23 cellular contexts compared by ENCODE assay signal in genomic region chr18:35512761-35513160, GRCh38. TPM values are rescaled to one million over a fixed set of nuclear protein-coding genes. Genes with fewer than 3 reads are reported as not detected.
DNase-seq lines count a peak whose midpoint lies in the region; ATAC-seq and TF ChIP-seq lines count a peak whose summit lies in the region.
"Had no signal": no experiment of that assay in that cellular context is flagged by ENCODE, and none has a peak within 500 bp of the region (broad histone marks: within the 10 kb centered on the region; RNA-seq: fewer than 3 reads in every experiment).

No MANE protein-coding gene starts in this region.

- WGBS in GM23248 (ENCODE audit: low coverage in 1 of 2, low lambda C conversion rate in 2 of 2, missing lambda C conversion rate in 2 of 2), 2 experiments, result 91 to 100% methylated on average over 2 of the region's 2 CpGs
- 79 to 87% methylated on average over 2 of the region's 2 CpGs for WGBS in body of pancreas, 2 donors
- WGBS in lung, 2 donors, result 97 to 100% methylated on average over 2 of the region's 2 CpGs

- H3K9me2 ChIP-seq in GM23248 (ENCODE audit: insufficient read depth), result no peaks in the 10 kb centered on the region

- no peak for TF ChIP-seq CTCF in body of pancreas (IDR thresholded peaks at IDR 0.05)
- no peak for TF ChIP-seq CTCF in lung (IDR thresholded peaks at IDR 0.05; ENCODE audit: control extremely low read depth, extremely low read depth)

- H3K27me3 ChIP-seq in GM23248 (replicated peaks; ENCODE audit: insufficient read depth), result no peaks in the 10 kb centered on the region
- H3K27me3 ChIP-seq in body of pancreas, result no peaks in the 10 kb centered on the region
- no peaks in the 10 kb centered on the region for H3K27me3 ChIP-seq in lung (ENCODE audit: control insufficient read depth, insufficient read depth)
- H3K27me3 ChIP-seq: BLaER1 treated with 17β-estradiol and CSF1 and Interleukin-3, amounts not matched to agents 10 nM and 100 nM; esophagus muscularis mucosa; left lung; sigmoid colon had no signal

- H3K79me2 ChIP-seq in GM23248 (ENCODE audit: insufficient read depth), result no peaks in the 10 kb centered on the region

- peaks cover 40% of the 10 kb centered on the region for H3K4me1 ChIP-seq in GM23248 (ENCODE audit: insufficient read depth)
- peaks cover 12% of the 10 kb centered on the region for H3K4me1 ChIP-seq in body of pancreas
- peaks cover 0 to 5% of the 10 kb centered on the region in 2 donors for H3K4me1 ChIP-seq in lung (ENCODE audit: control insufficient read depth in 2 of 2, insufficient read depth in 2 of 2, low read length in 2 of 2)
- H3K4me1 ChIP-seq: left lung had no signal

- H3K4me2 ChIP-seq in GM23248 (ENCODE audit: unreplicated experiment), result no peak overlapping the region

- H2AFZ ChIP-seq in GM23248, result peak overlapping the region; percentile 78

- peaks cover 29% of the 10 kb centered on the region; the same call in 1 of the 2 replicates for H3F3A ChIP-seq in GM23248 (ENCODE audit: insufficient read depth)

- no peak for TF ChIP-seq POLR2A in body of pancreas (IDR thresholded peaks at IDR 0.05)

- H3K4me3 ChIP-seq in GM23248, result no peak overlapping the region
- H3K4me3 ChIP-seq in body of pancreas, result no peak overlapping the region
- no peak overlapping the region for H3K4me3 ChIP-seq in lung
- no peak overlapping the region for H3K4me3 ChIP-seq in skin epidermis
- H3K4me3 ChIP-seq: BLaER1 treated with 17β-estradiol and CSF1 and Interleukin-3, amounts not matched to agents 10 nM and 100 nM; esophagus muscularis mucosa; GM12878; left lung; mucosa of descending colon; sigmoid colon had no signal

- H3K36me3 ChIP-seq in GM23248 (ENCODE audit: low read depth) (no peaks in the 10 kb centered on the region), body of pancreas (replicated peaks in 1 of 2; ENCODE audit: insufficient read depth in 1 of 2, low read depth in 2 of 2) (no peaks in the 10 kb centered on the region), lung (ENCODE audit: control insufficient read depth in 2 of 2, insufficient read depth in 2 of 2, low read length in 2 of 2) (no peaks in the 10 kb centered on the region)
- H3K36me3 ChIP-seq: BLaER1 treated with 17β-estradiol and CSF1 and Interleukin-3, amounts not matched to agents 10 nM and 100 nM; esophagus muscularis mucosa; left lung; sigmoid colon had no signal

- H3K9me3 ChIP-seq in GM23248 (ENCODE audit: low read depth), result no peaks in the 10 kb centered on the region
- H3K9me3 ChIP-seq in body of pancreas, result no peaks in the 10 kb centered on the region
- no peaks in the 10 kb centered on the region for H3K9me3 ChIP-seq in lung (ENCODE audit: control insufficient read depth in 2 of 2, insufficient read depth in 1 of 2, low read length in 1 of 2)
- H3K9me3 ChIP-seq: Caco-2, esophagus muscularis mucosa, left lung, mucosa of descending colon, sigmoid colon had no signal

- no peaks in the 10 kb centered on the region for H4K20me1 ChIP-seq in GM23248 (ENCODE audit: insufficient read depth)
- H4K20me1 ChIP-seq: BLaER1 treated with 17β-estradiol and CSF1 and Interleukin-3, amounts not matched to agents 10 nM and 100 nM had no signal

- ATAC-seq in body of pancreas, result no peak
- no peak for ATAC-seq in lung (ENCODE audit: insufficient read depth, low FRiP score)
- no peak for ATAC-seq in HG03135 (IDR thresholded peaks at IDR 0.05; ENCODE audit: unreplicated experiment)
- ATAC-seq: GM12878 had no signal

- no peak for DNase-seq in GM23248
- DNase-seq in body of pancreas, result no peak
- DNase-seq in lung (ENCODE audit: low spot score), result peak; percentile 25
- no peak for DNase-seq in activated gamma-delta T cell (lab: John Stamatoyannopoulos, UW)
- DNase-seq in 8988T, result no peak
- no peak for DNase-seq in activated CD4-positive, CD25-positive, alpha-beta regulatory T cell (lab: John Stamatoyannopoulos, UW)
- DNase-seq: activated CD8-positive, alpha-beta memory T cell treated with anti-CD3 and anti-CD28 coated beads, Interleukin-2, amount 50 U/mL, for 48 hours; activated naive CD8-positive, alpha-beta T cell treated with anti-CD3 and anti-CD28 coated beads, Interleukin-2, amount 10 ng/mL, durations not matched to agents 7 days and 5 days; Caco-2; effector CD8-positive, alpha-beta T cell; mucosa of descending colon; NCI-H1048; NCI-H187 treated with DMSO at 0.1 percent for 48 hours; NCI-H2227 treated with DMSO at 0.1 percent for 48 hours; NCI-H774; nephron progenitor cell; sigmoid colon had no signal

- H3K9ac ChIP-seq in GM23248, result 0 out of 2 replicates have a peak overlapping the region, but pooled peaks have one; percentile 45
- H3K9ac ChIP-seq: BLaER1 treated with 17β-estradiol and CSF1 and Interleukin-3, amounts not matched to agents 10 nM and 100 nM had no signal

- H3K27ac ChIP-seq in GM23248, result peak overlapping the region; percentile 75
- H3K27ac ChIP-seq in body of pancreas, result peak overlapping the region in 3 of 4 donors; percentile 23 to 71 (median 64)
- H3K27ac ChIP-seq in lung (ENCODE audit: low read depth in 1 of 2, low read length in 1 of 2), result peak overlapping the region in 1 of 2 donors; percentile 33
- H3K27ac ChIP-seq in skin epidermis, result peak overlapping the region in 15 of 21 experiments; percentile 3 to 74 (median 60)
- H3K27ac ChIP-seq: BLaER1 treated with 17β-estradiol and CSF1 and Interleukin-3, amounts not matched to agents 10 nM and 100 nM had no signal

- in situ Hi-C loops in GM23248 (cut with MboI), result no loop called here

- intact Hi-C loops in body of pancreas (cut with DNase I), result no loop called here

RNA-seq across cellular contexts. Expression of gene INO80C, which starts 15.0 kb away (rescaled TPM):
- 0.97 and 2.3 TPM in 2 replicates for total RNA-seq in GM23248 (2014; rRNA removed; shearing (Covaris generic))
- polyA plus RNA-seq in GM23248 (2016; fragmentation: Nextera tagmentation; extraction: Ambion mirVana) (9.0 and 9.4 TPM in 2 replicates), lung (10 to 100 TPM; 31.5 to 35.6 TPM)
- total RNA-seq in body of pancreas (10 to 100 TPM in 1 of 2 donors, 1 to 10 TPM in 1; 1.6 to 10.4 TPM), lung (10 to 100 TPM; 26.7 to 31.5 TPM)
